Comparison of ENCODE assay signal across 29 cellular contexts in genomic region chr1:33802268-33802667, GRCh38.
"Had no signal": no experiment of that assay in that cellular context is flagged by ENCODE, and none has a peak within 500 bp of the region (broad histone marks: within the 10 kb centered on the region; RNA-seq: fewer than 3 reads in every experiment).

No MANE protein-coding gene starts in this region.

- ATAC-seq: stimulated activated effector memory CD8-positive, alpha-beta T cell treated with anti-CD3 and anti-CD28 coated beads, Interleukin-12 subunit alpha, Interleukin-12 subunit beta, amount 100 ng/mL, for 72 hours; stimulated activated memory B cell treated with anti-CD40 and anti-IgM and Interleukin-4, amounts not matched to agents 10 μg/mL and 1 μg/mL and 100 μg/mL, for 72 hours; stimulated activated naive B cell treated with anti-CD40 and anti-IgM and Interleukin-4, amounts not matched to agents 10 μg/mL and 1 μg/mL and 100 μg/mL, for 72 hours; stimulated activated naive CD8-positive, alpha-beta T cell treated with anti-CD3 and anti-CD28 coated beads, Interleukin-15, amount 100 ng/mL, for 72 hours; stimulated activated naive CD8-positive, alpha-beta T cell treated with anti-CD3 and anti-CD28 coated beads, Interleukin-15, Interleukin-2, amounts not matched to agents 100 U/mL and 50 U/mL, for 24 hours; upper lobe of right lung had no signal

- H3K36me3 Mint-ChIP-seq: stimulated activated effector memory CD8-positive, alpha-beta T cell treated with anti-CD3 and anti-CD28 coated beads, Interleukin-12 subunit alpha, Interleukin-12 subunit beta, amount 100 ng/mL, for 72 hours; stimulated activated memory B cell treated with anti-CD40 and anti-IgM and Interleukin-4, amounts not matched to agents 10 μg/mL and 1 μg/mL and 100 μg/mL, for 72 hours; stimulated activated naive B cell treated with anti-CD40 and anti-IgM and Interleukin-4, amounts not matched to agents 10 μg/mL and 1 μg/mL and 100 μg/mL, for 72 hours; type B pancreatic cell had no signal

- H3K27me3 Mint-ChIP-seq: type B pancreatic cell had no signal

- H3K4me1 Mint-ChIP-seq: stimulated activated effector memory CD8-positive, alpha-beta T cell treated with anti-CD3 and anti-CD28 coated beads, Interleukin-12 subunit alpha, Interleukin-12 subunit beta, amount 100 ng/mL, for 72 hours; stimulated activated memory B cell treated with anti-CD40 and anti-IgM and Interleukin-4, amounts not matched to agents 10 μg/mL and 1 μg/mL and 100 μg/mL, for 72 hours; stimulated activated naive B cell treated with anti-CD40 and anti-IgM and Interleukin-4, amounts not matched to agents 10 μg/mL and 1 μg/mL and 100 μg/mL, for 72 hours; stimulated activated naive CD8-positive, alpha-beta T cell treated with anti-CD3 and anti-CD28 coated beads, Interleukin-15, amount 100 ng/mL, for 72 hours had no signal

- H3K9me3 Mint-ChIP-seq: type B pancreatic cell had no signal

- H3K27ac Mint-ChIP-seq: stimulated activated effector memory CD8-positive, alpha-beta T cell treated with anti-CD3 and anti-CD28 coated beads, Interleukin-12 subunit alpha, Interleukin-12 subunit beta, amount 100 ng/mL, for 72 hours; stimulated activated memory B cell treated with anti-CD40 and anti-IgM and Interleukin-4, amounts not matched to agents 10 μg/mL and 1 μg/mL and 100 μg/mL, for 72 hours; stimulated activated naive B cell treated with anti-CD40 and anti-IgM and Interleukin-4, amounts not matched to agents 10 μg/mL and 1 μg/mL and 100 μg/mL, for 72 hours; stimulated activated naive CD8-positive, alpha-beta T cell treated with anti-CD3 and anti-CD28 coated beads, Interleukin-15, Interleukin-2, amounts not matched to agents 100 ng/mL and 50 ng/mL, for 24 hours; type B pancreatic cell had no signal

- H3K4me3 Mint-ChIP-seq: stimulated activated effector memory CD8-positive, alpha-beta T cell treated with anti-CD3 and anti-CD28 coated beads, Interleukin-12 subunit alpha, Interleukin-12 subunit beta, amount 100 ng/mL, for 72 hours; stimulated activated memory B cell treated with anti-CD40 and anti-IgM and Interleukin-4, amounts not matched to agents 10 μg/mL and 1 μg/mL and 100 μg/mL, for 72 hours; stimulated activated naive B cell treated with anti-CD40 and anti-IgM and Interleukin-4, amounts not matched to agents 10 μg/mL and 1 μg/mL and 100 μg/mL, for 72 hours; stimulated activated naive CD8-positive, alpha-beta T cell treated with anti-CD3 and anti-CD28 coated beads, Interleukin-15, amount 100 ng/mL, for 72 hours; stimulated activated naive CD8-positive, alpha-beta T cell treated with anti-CD3 and anti-CD28 coated beads, Interleukin-15, Interleukin-2, amounts not matched to agents 100 ng/mL and 50 ng/mL, for 24 hours; type B pancreatic cell had no signal

- H3K9me3 ChIP-seq: testis, thoracic aorta, thyroid gland, upper lobe of right lung, uterus, vagina had no signal

- H3K27me3 ChIP-seq: suprapubic skin, testis, thyroid gland, tibial nerve, transverse colon, upper lobe of left lung, upper lobe of right lung, uterus, vagina had no signal

- H3K36me3 ChIP-seq: stomach, suprapubic skin, thoracic aorta, thyroid gland, tibial artery, tibial nerve, transverse colon, upper lobe of left lung, upper lobe of right lung, uterus, vagina had no signal

- DNase-seq: stimulated activated CD4-positive, alpha-beta T cell treated with anti-CD3 and anti-CD28 coated beads, Interleukin-2, amount 100 ng/mL, for 48 hours; stimulated activated CD4-positive, alpha-beta T cell treated with anti-CD3 and anti-CD28 coated beads, Interleukin-4, amount 100 ng/mL, for 1 hour; stimulated activated CD4-positive, alpha-beta T cell treated with anti-CD3 and anti-CD28 coated beads, Interleukin-4, amount 100 ng/mL, for 24 hours; stimulated activated CD4-positive, alpha-beta T cell treated with anti-CD3 and anti-CD28 coated beads, Interleukin-4, amount 100 ng/mL, for 4 hours; stimulated activated CD8-positive, alpha-beta memory T cell treated with anti-CD3 and anti-CD28 coated beads, Interleukin-4, amount 100 ng/mL, for 48 hours; stimulated activated naive B cell treated with anti-CD40 and anti-IgM and Interleukin-4, amounts not matched to agents 10 μg/mL and 1 μg/mL and 100 μg/mL, for 72 hours; stimulated activated naive CD4-positive, alpha-beta T cell; stimulated activated naive CD4-positive, alpha-beta T cell treated with Interleukin-2 at 50 U/mL for 16 hours; stimulated activated naive CD8-positive, alpha-beta T cell treated with anti-CD3 and anti-CD28 coated beads, Interleukin-15, amount 100 ng/mL, for 72 hours; stimulated activated naive CD8-positive, alpha-beta T cell treated with anti-CD3 and anti-CD28 coated beads, Interleukin-15, Interleukin-2, amounts not matched to agents 100 U/mL and 50 U/mL, for 24 hours; stomach; substantia nigra; testis; thyroid gland; transverse colon; trophoblast cell; upper lobe of left lung; upper lobe of right lung; uterus had no signal

- H3K4me3 ChIP-seq: stomach, suprapubic skin, testis, thoracic aorta, thyroid gland, tibial artery, tibial nerve, transverse colon, upper lobe of left lung, upper lobe of right lung, uterus, vagina had no signal

- FAIRE-seq: urothelium cell line had no signal

- H3K4me1 ChIP-seq: stomach, suprapubic skin, testis, thyroid gland, tibial artery, tibial nerve, transverse colon, upper lobe of left lung, upper lobe of right lung, uterus, vagina had no signal

- H3K27ac ChIP-seq: stomach, suprapubic skin, testis, thoracic aorta, thyroid gland, tibial artery, tibial nerve, transverse colon, upper lobe of left lung, upper lobe of right lung, uterus, vagina had no signal
